8 cellular contexts compared by ENCODE assay signal in genomic region chr1:110053557-110054428, GRCh38. TPM values are rescaled to one million over a fixed set of nuclear protein-coding genes. Genes with fewer than 3 reads are reported as not detected.
A peak's percentile ranks its signal among the peaks of the same experiment; 100 is the strongest.
DNase-seq lines count a peak whose midpoint lies in the region; ATAC-seq and TF ChIP-seq lines count a peak whose summit lies in the region.

No MANE protein-coding gene starts in this region.

- no peaks in the 10 kb centered on the region for H3K9me3 Mint-ChIP-seq in activated CD4-positive, alpha-beta T cell treated with anti-CD3 and anti-CD28 coated beads, Interleukin-2, amount 10 ng/mL, durations not matched to agents 24 days and 14 days

- DNase-seq in NCI-H2029 (lab: John Stamatoyannopoulos, UW) (peak; percentile 2), NCI-H2029 treated with DMSO at 0.1 percent for 48 hours (lab: John Stamatoyannopoulos, UW) (no peak), NAMALWA (ENCODE audit: low spot score) (peak; percentile 75), colonic mucosa (peak; percentile 78), medulla oblongata (ENCODE audit: extremely low spot score) (peak; percentile 73)
- peak; percentile 91 for DNase-seq in activated CD4-positive, alpha-beta T cell treated with anti-CD3 and anti-CD28 coated beads, Interleukin-2, amount 10 ng/mL, durations not matched to agents 24 days and 14 days
- DNase-seq in stimulated activated CD8-positive, alpha-beta memory T cell treated with anti-CD3 and anti-CD28 coated beads, Interleukin-4, amount 100 ng/mL, for 48 hours, result peak; percentile 89

- H3K4me3 ChIP-seq in colonic mucosa, result no peak overlapping the region

- intact Hi-C loops in activated CD4-positive, alpha-beta T cell treated with anti-CD3 and anti-CD28 coated beads, Interleukin-2, amount 10 ng/mL, durations not matched to agents 24 days and 14 days (cut with micrococcal nuclease), result loop anchor here (2.0 kb wide), 1 partner anchor 53 kb away; no protein-coding TSS in a partner anchor
- intact Hi-C loops in colonic mucosa (cut with DNase I), result no loop called here

- H3K27ac Mint-ChIP-seq in activated CD4-positive, alpha-beta T cell treated with anti-CD3 and anti-CD28 coated beads, Interleukin-2, amount 10 ng/mL, durations not matched to agents 24 days and 14 days, result no peak overlapping the region

- ATAC-seq in HG03378 (IDR thresholded peaks at IDR 0.05; ENCODE audit: unreplicated experiment), result no peak

- H3K9ac ChIP-seq in colonic mucosa (ENCODE audit: low read depth in 2 of 2, low read length in 2 of 2), result no peak overlapping the region

- TF ChIP-seq CTCF in colonic mucosa (IDR thresholded peaks at IDR 0.05), result peak; percentile 89

- H3K27me3 Mint-ChIP-seq in activated CD4-positive, alpha-beta T cell treated with anti-CD3 and anti-CD28 coated beads, Interleukin-2, amount 10 ng/mL, durations not matched to agents 24 days and 14 days, result no peaks in the 10 kb centered on the region

- H3K4me3 Mint-ChIP-seq in activated CD4-positive, alpha-beta T cell treated with anti-CD3 and anti-CD28 coated beads, Interleukin-2, amount 10 ng/mL, durations not matched to agents 24 days and 14 days, result no peak overlapping the region

- H3K4me1 Mint-ChIP-seq in activated CD4-positive, alpha-beta T cell treated with anti-CD3 and anti-CD28 coated beads, Interleukin-2, amount 10 ng/mL, durations not matched to agents 24 days and 14 days, result no peaks in the 10 kb centered on the region

- H3K27ac ChIP-seq in colonic mucosa, result no peak overlapping the region

- peaks cover 17% of the 10 kb centered on the region for H3K36me3 ChIP-seq in colonic mucosa

- no peaks in the 10 kb centered on the region for H3K9me3 ChIP-seq in colonic mucosa

- H3K4me1 ChIP-seq in colonic mucosa, result peaks cover 3% of the 10 kb centered on the region

- H3K27me3 ChIP-seq in colonic mucosa, result no peaks in the 10 kb centered on the region

- H3K36me3 Mint-ChIP-seq in activated CD4-positive, alpha-beta T cell treated with anti-CD3 and anti-CD28 coated beads, Interleukin-2, amount 10 ng/mL, durations not matched to agents 24 days and 14 days (ENCODE audit: low read depth), result peaks cover 67% of the 10 kb centered on the region

RNA-seq across cellular contexts. Expression of gene ALX3, which starts 16.7 kb away (rescaled TPM):
- not detected in 2 replicates for total RNA-seq in activated CD4-positive, alpha-beta T cell treated with anti-CD3 and anti-CD28 coated beads, Interleukin-2, amount 10 ng/mL, durations not matched to agents 24 days and 14 days
- total RNA-seq in colonic mucosa, result not detected

RNA-seq across cellular contexts. Expression of gene STRIP1, which starts 19.4 kb away (rescaled TPM):
- 41.0 and 43.8 TPM in 2 replicates for total RNA-seq in activated CD4-positive, alpha-beta T cell treated with anti-CD3 and anti-CD28 coated beads, Interleukin-2, amount 10 ng/mL, durations not matched to agents 24 days and 14 days
- 10 to 100 TPM; 27.9 to 34.1 TPM for total RNA-seq in colonic mucosa

RNA-seq across cellular contexts. Expression of gene UBL4B, which starts 58.5 kb away (rescaled TPM):
- total RNA-seq in activated CD4-positive, alpha-beta T cell treated with anti-CD3 and anti-CD28 coated beads, Interleukin-2, amount 10 ng/mL, durations not matched to agents 24 days and 14 days, result not detected in 2 replicates
- not detected for total RNA-seq in colonic mucosa
